ENCODE assay signal across 8 cellular contexts in genomic region chr20:3045816-3046676, GRCh38. TPM values are rescaled to one million over a fixed set of nuclear protein-coding genes. Genes with fewer than 3 reads are reported as not detected.
DNase-seq lines count a peak whose midpoint lies in the region; ATAC-seq and TF ChIP-seq lines count a peak whose summit lies in the region.

MRPS26 (plus strand) TSS chr20:3046052; CDS start chr20:3046069, 17 bp downstream.

- H3K27ac ChIP-seq in brain microvascular endothelial cell, result peak within 1 kb of the TSS; percentile 69
- no peak within 1 kb of the TSS for H3K27ac ChIP-seq in iPS-18a (ENCODE audit: low read length)

- H3K4me1 ChIP-seq in iPS-18a (ENCODE audit: control insufficient read depth, low read depth, low read length), result peaks cover 11% of the 10 kb centered on the region
- peaks cover 27% of the 10 kb centered on the region for H3K4me1 ChIP-seq in skeletal muscle satellite cell (ENCODE audit: control insufficient read depth, insufficient read depth, low read length)

- no peak for TF ChIP-seq CTCF in brain microvascular endothelial cell (IDR thresholded peaks at IDR 0.05; ENCODE audit: low read depth, low read length, missing control alignments)

- peak within 1 kb of the TSS; percentile 86 for H3K9ac ChIP-seq in iPS-18a (ENCODE audit: low read length)
- H3K9ac ChIP-seq in skeletal muscle satellite cell (ENCODE audit: low read depth, low read length), result peak within 1 kb of the TSS; percentile 90

- H3K9me3 ChIP-seq in iPS-18a (ENCODE audit: control insufficient read depth, low read depth, low read length), result no peaks in the 10 kb centered on the region
- no peaks in the 10 kb centered on the region for H3K9me3 ChIP-seq in skeletal muscle satellite cell (replicated peaks; ENCODE audit: low read length)

- peak; percentile 87 for ATAC-seq in HG02840 (IDR thresholded peaks at IDR 0.05; ENCODE audit: low FRiP score, unreplicated experiment)

- H3K27me3 ChIP-seq in brain microvascular endothelial cell (replicated peaks), result no peaks in the 10 kb centered on the region
- no peaks in the 10 kb centered on the region for H3K27me3 ChIP-seq in iPS-18a (ENCODE audit: control insufficient read depth, insufficient read depth, low read length)
- H3K27me3 ChIP-seq in skeletal muscle satellite cell (ENCODE audit: control insufficient read depth, insufficient read depth, low read length), result no peaks in the 10 kb centered on the region

- in situ Hi-C loops in brain microvascular endothelial cell (cut with HindIII; ENCODE audit: low pct_ligation_motif_present, low sequenced_read_pairs), result no loop called here

- H3K4me2 ChIP-seq in skeletal muscle satellite cell (ENCODE audit: low read length), result peak within 1 kb of the TSS; percentile 94

- H3K4me3 ChIP-seq in brain microvascular endothelial cell (ENCODE audit: low read depth, low read length), result peak within 1 kb of the TSS; percentile 82
- H3K4me3 ChIP-seq in iPS-18a (ENCODE audit: low read length), result peak within 1 kb of the TSS; percentile 92
- H3K4me3 ChIP-seq in skeletal muscle satellite cell (ENCODE audit: low read length), result peak within 1 kb of the TSS; percentile 98

- DNase-seq in NCI-H1436 (lab: John Stamatoyannopoulos, UW), result peak; percentile 52
- no peak for DNase-seq in NCI-H1436 treated with DMSO at 0.1 percent for 48 hours (lab: John Stamatoyannopoulos, UW)
- peak; percentile 58 for DNase-seq in NCI-H1694 treated with DMSO at 0.1 percent for 48 hours (lab: John Stamatoyannopoulos, UW)
- DNase-seq in UCSD-AML1 (lab: John Stamatoyannopoulos, UW; ENCODE audit: unreplicated experiment), result peak; percentile 91
- DNase-seq in brain microvascular endothelial cell, result peak; percentile 70

- H3K36me3 ChIP-seq in brain microvascular endothelial cell (replicated peaks) (peaks cover 20% of the 10 kb centered on the region), iPS-18a (ENCODE audit: control insufficient read depth, low read depth, low read length) (peaks cover 22% of the 10 kb centered on the region), skeletal muscle satellite cell (ENCODE audit: insufficient read depth, low read length) (peaks cover 29% of the 10 kb centered on the region)

RNA-seq across cellular contexts. Expression of gene MRPS26, which starts in this region (rescaled TPM):
- total RNA-seq in skeletal muscle satellite cell (2012; rRNA removed), result 31.9 and 47.7 TPM in 2 replicates
